Comparison of ENCODE assay signal across 18 cellular contexts in genomic region chr10:13915710-13916109, GRCh38.
A peak's percentile ranks its signal among the peaks of the same experiment; 100 is the strongest.
DNase-seq lines count a peak whose midpoint lies in the region; ATAC-seq and TF ChIP-seq lines count a peak whose summit lies in the region.
"Had no signal": no experiment of that assay in that cellular context is flagged by ENCODE, and none has a peak within 500 bp of the region (broad histone marks: within the 10 kb centered on the region; RNA-seq: fewer than 3 reads in every experiment).

No MANE protein-coding gene starts in this region.

- no peak overlapping the region for H3K4me3 Mint-ChIP-seq in T-cell
- H3K4me3 Mint-ChIP-seq: activated CD8-positive, alpha-beta memory T cell treated with anti-CD3 and anti-CD28 coated beads, Interleukin-2, amount 10 ng/mL, durations not matched to agents 7 days and 5 days; HFFc6; naive thymus-derived CD8-positive, alpha-beta T cell had no signal

- H3K36me3 Mint-ChIP-seq in T-cell = no peaks in the 10 kb centered on the region
- H3K36me3 Mint-ChIP-seq: activated CD8-positive, alpha-beta memory T cell treated with anti-CD3 and anti-CD28 coated beads, Interleukin-2, amount 10 ng/mL, durations not matched to agents 7 days and 5 days; naive thymus-derived CD8-positive, alpha-beta T cell had no signal

- TF ChIP-seq CTCF in left ventricle myocardium inferior (IDR thresholded peaks at IDR 0.05; ENCODE audit: borderline replicate concordance) (no peak), osteoblast (IDR thresholded peaks at IDR 0.05; ENCODE audit: extremely low read depth, low read depth, low read length) (no peak)

- H4K20me1 ChIP-seq in osteoblast (ENCODE audit: insufficient read depth, low read length) = no peaks in the 10 kb centered on the region

- H3K79me2 ChIP-seq in osteoblast (ENCODE audit: insufficient read depth, low read length) = no peaks in the 10 kb centered on the region

- no peak overlapping the region for H3K4me3 ChIP-seq in left ventricle myocardium inferior
- H3K4me3 ChIP-seq in osteoblast (ENCODE audit: insufficient read depth, low read length) = no peak overlapping the region
- H3K4me3 ChIP-seq: adrenal gland, colonic mucosa, lower lobe of right lung had no signal

- H3K9me3 ChIP-seq in left ventricle myocardium inferior (replicated peaks) (no peaks in the 10 kb centered on the region), osteoblast (ENCODE audit: low read depth, low read length) (no peaks in the 10 kb centered on the region)
- H3K9me3 ChIP-seq: colonic mucosa, lower lobe of right lung had no signal

- POLR2A ChIA-PET in T-cell (lab: Charles Lee) = interaction anchor here in 1 of 2 donors (0.5 to 0.7 kb wide), 2 partner anchors 128 to 278 kb away, joined by 3 to 4 read pairs; no protein-coding TSS in a partner anchor

- H3K4me2 ChIP-seq in osteoblast (ENCODE audit: insufficient read depth, low read length) = no peak overlapping the region

- H3K27ac Mint-ChIP-seq in T-cell = no peak overlapping the region
- H3K27ac Mint-ChIP-seq: activated CD8-positive, alpha-beta memory T cell treated with anti-CD3 and anti-CD28 coated beads, Interleukin-2, amount 10 ng/mL, durations not matched to agents 7 days and 5 days; HFFc6; naive thymus-derived CD8-positive, alpha-beta T cell had no signal

- CTCF ChIA-PET in T-cell (lab: Charles Lee) = interaction anchor here (0.6 to 0.7 kb wide), 2 partner anchors 115 to 613 kb away, joined by 3 to 4 read pairs; no protein-coding TSS in a partner anchor

- H2AFZ ChIP-seq in osteoblast (ENCODE audit: low read length) = peak overlapping the region; percentile 16

- H3K27me3 ChIP-seq in left ventricle myocardium inferior (ENCODE audit: low read depth) (no peaks in the 10 kb centered on the region), osteoblast (ENCODE audit: insufficient read depth, low read length) (no peaks in the 10 kb centered on the region)
- H3K27me3 ChIP-seq: adrenal gland, colonic mucosa had no signal

- H3K4me1 ChIP-seq in left ventricle myocardium inferior = no peaks in the 10 kb centered on the region
- peaks cover 13% of the 10 kb centered on the region for H3K4me1 ChIP-seq in osteoblast (ENCODE audit: insufficient read depth, low read length)
- H3K4me1 ChIP-seq: adrenal gland, colonic mucosa, foreskin keratinocyte had no signal

- no peak for ATAC-seq in GM21723 (IDR thresholded peaks at IDR 0.05; ENCODE audit: unreplicated experiment)
- no peak for ATAC-seq in T-cell (replicated peaks in 1 of 4)
- ATAC-seq: activated CD8-positive, alpha-beta memory T cell treated with anti-CD3 and anti-CD28 coated beads, Interleukin-2, amount 10 ng/mL, durations not matched to agents 7 days and 5 days; foreskin keratinocyte; lower lobe of right lung; naive thymus-derived CD8-positive, alpha-beta T cell had no signal

- no peaks in the 10 kb centered on the region for H3K4me1 Mint-ChIP-seq in T-cell
- H3K4me1 Mint-ChIP-seq: activated CD8-positive, alpha-beta memory T cell treated with anti-CD3 and anti-CD28 coated beads, Interleukin-2, amount 10 ng/mL, durations not matched to agents 7 days and 5 days had no signal

- H3K27ac ChIP-seq in left ventricle myocardium inferior (replicated peaks) = no peak overlapping the region
- H3K27ac ChIP-seq in osteoblast (ENCODE audit: low read depth, low read length) = no peak overlapping the region
- H3K27ac ChIP-seq: adrenal gland, colonic mucosa, foreskin keratinocyte, lower lobe of right lung had no signal

- H3K36me3 ChIP-seq in left ventricle myocardium inferior (no peaks in the 10 kb centered on the region), osteoblast (ENCODE audit: insufficient read depth, low read length) (no peaks in the 10 kb centered on the region)
- H3K36me3 ChIP-seq: adrenal gland, colonic mucosa, lower lobe of right lung had no signal

- H3K27me3 Mint-ChIP-seq in T-cell = no peaks in the 10 kb centered on the region
- H3K27me3 Mint-ChIP-seq: naive thymus-derived CD8-positive, alpha-beta T cell had no signal

- H3K9me3 Mint-ChIP-seq in T-cell = no peaks in the 10 kb centered on the region
- H3K9me3 Mint-ChIP-seq: HFFc6; naive thymus-derived CD8-positive, alpha-beta T cell had no signal

- DNase-seq in C1 segment of cervical spinal cord (lab: John Stamatoyannopoulos, UW) = peak in 12 of 14 donors; percentile 16 to 86 (median 71)
- peak in 53 of 56 donors; percentile 9 to 91 (median 67) for DNase-seq in amygdala (lab: John Stamatoyannopoulos, UW)
- peak; percentile 23 for DNase-seq in left ventricle myocardium inferior
- DNase-seq in osteoblast (ENCODE audit: insufficient read length, low spot score, missing footprints) = no peak
- DNase-seq in DMS79 (lab: John Stamatoyannopoulos, UW) = no peak
- no peak for DNase-seq in NCI-H510A (lab: John Stamatoyannopoulos, UW)
- DNase-seq in T-cell = no peak
- DNase-seq: activated CD4-positive, alpha-beta T cell treated with anti-CD3 and anti-CD28 coated beads for 1 hour; activated CD8-positive, alpha-beta memory T cell treated with anti-CD3 and anti-CD28 coated beads, Interleukin-2, amount 10 ng/mL, durations not matched to agents 7 days and 5 days; activated effector memory CD4-positive, alpha-beta T cell treated with Interleukin-2 at 50 U/mL for 16 hours; adrenal gland; colonic mucosa; foreskin keratinocyte; HFFc6; lower lobe of right lung; naive thymus-derived CD8-positive, alpha-beta T cell; NCI-H187 treated with DMSO at 0.1 percent for 48 hours had no signal

- intact Hi-C loops in left ventricle myocardium inferior (cut with micrococcal nuclease) = no loop called here

Comparison
In these comparisons a context has a peak if more than half of its experiments do, and no peak if none do; other contexts are left out.
1. DNase-seq: peak in C1 segment of cervical spinal cord (12 of 14), amygdala (53 of 56) and left ventricle myocardium inferior (single experiment); none in osteoblast (single experiment), DMS79 (single experiment), NCI-H510A (single experiment) and T-cell (0 of 34).